In the genomic region with DNA sequence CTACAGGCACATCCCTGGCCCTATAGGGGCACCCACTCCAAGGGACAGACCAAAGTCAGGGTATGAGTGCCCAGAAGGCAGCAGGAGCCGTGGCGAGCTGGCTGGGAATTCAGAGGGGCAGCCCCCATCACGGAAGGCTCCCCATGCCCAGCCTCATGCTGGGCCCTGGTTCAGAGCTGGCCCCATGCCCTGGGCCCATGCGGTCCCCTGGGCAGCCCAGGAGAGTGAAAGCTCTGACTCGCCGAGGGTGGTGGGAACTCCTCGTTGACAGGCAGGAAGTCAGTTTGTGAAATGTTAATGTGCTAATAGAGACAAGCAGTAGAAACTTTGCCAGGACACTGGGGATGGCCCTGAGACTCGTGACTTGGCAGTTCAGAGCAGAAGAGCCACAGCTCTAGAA, we compare ENCODE assay signal across 31 cellular contexts.
"Had no signal": no experiment of that assay in that cellular context is flagged by ENCODE, and none has a peak within 500 bp of the region (broad histone marks: within the 10 kb centered on the region; RNA-seq: fewer than 3 reads in every experiment).

No MANE protein-coding gene starts in this region.

- H3K4me3 ChIP-seq: ascending aorta, cardiac muscle cell, Peyer's patch had no signal

- H3K4me1 ChIP-seq: ascending aorta, Peyer's patch had no signal

- H3K27ac ChIP-seq: ascending aorta, cardiac muscle cell, Peyer's patch, RWPE1, VCaP had no signal

- H3K36me3 ChIP-seq: ascending aorta, cardiac muscle cell, Peyer's patch had no signal

- ATAC-seq: activated CD8-positive, alpha-beta memory T cell treated with anti-CD3 and anti-CD28 coated beads, Interleukin-2, amount 10 ng/mL, durations not matched to agents 7 days and 5 days; PC-3 had no signal

- DNase-seq: activated CD4-positive, alpha-beta memory T cell treated with anti-CD3 and anti-CD28 coated beads, Interleukin-2, amount 10 ng/mL, durations not matched to agents 7 days and 5 days; activated CD4-positive, alpha-beta T cell treated with anti-CD3 and anti-CD28 coated beads for 1 hour; activated CD4-positive, alpha-beta T cell treated with anti-CD3 and anti-CD28 coated beads for 48 hours; activated CD4-positive, CD25-positive, alpha-beta regulatory T cell; activated CD8-positive, alpha-beta memory T cell treated with anti-CD3 and anti-CD28 coated beads for 24 hours; activated CD8-positive, alpha-beta memory T cell treated with anti-CD3 and anti-CD28 coated beads, Interleukin-2, amount 10 ng/mL, durations not matched to agents 7 days and 5 days; activated CD8-positive, alpha-beta memory T cell treated with anti-CD3 and anti-CD28 coated beads, Interleukin-2, amount 50 U/mL, for 48 hours; activated effector memory CD4-positive, alpha-beta T cell treated with Interleukin-2 at 50 U/mL for 16 hours; activated naive CD4-positive, alpha-beta T cell treated with anti-CD3 and anti-CD28 coated beads, Interleukin-2, amount 10 ng/mL, durations not matched to agents 7 days and 5 days; activated T-cell treated with anti-CD3 and anti-CD28 coated beads, Interleukin-2, amount 50 U/mL, for 48 hours; amygdala; MM.1S; MV-4-11; NCI-H1092; NCI-H1436 treated with DMSO at 0.1 percent for 48 hours; NCI-H1694 treated with DMSO at 0.1 percent for 48 hours; NCI-H2029; NCI-H345; NCI-H524 treated with DMSO at 0.1 percent for 48 hours; NK-92 treated with Interleukin-12 subunit alpha and Interleukin-12 subunit beta, amount 100 ng/mL, for 24 hours; PC-3; Peyer's patch; Right ventricle myocardium superior; SW 1271; T-helper 1 cell; T-helper 2 cell; T-helper 9 cell had no signal

- H3K27me3 ChIP-seq: ascending aorta, cardiac muscle cell, Peyer's patch had no signal
